ENCODE assay signal across 16 cellular contexts in the genomic region with DNA sequence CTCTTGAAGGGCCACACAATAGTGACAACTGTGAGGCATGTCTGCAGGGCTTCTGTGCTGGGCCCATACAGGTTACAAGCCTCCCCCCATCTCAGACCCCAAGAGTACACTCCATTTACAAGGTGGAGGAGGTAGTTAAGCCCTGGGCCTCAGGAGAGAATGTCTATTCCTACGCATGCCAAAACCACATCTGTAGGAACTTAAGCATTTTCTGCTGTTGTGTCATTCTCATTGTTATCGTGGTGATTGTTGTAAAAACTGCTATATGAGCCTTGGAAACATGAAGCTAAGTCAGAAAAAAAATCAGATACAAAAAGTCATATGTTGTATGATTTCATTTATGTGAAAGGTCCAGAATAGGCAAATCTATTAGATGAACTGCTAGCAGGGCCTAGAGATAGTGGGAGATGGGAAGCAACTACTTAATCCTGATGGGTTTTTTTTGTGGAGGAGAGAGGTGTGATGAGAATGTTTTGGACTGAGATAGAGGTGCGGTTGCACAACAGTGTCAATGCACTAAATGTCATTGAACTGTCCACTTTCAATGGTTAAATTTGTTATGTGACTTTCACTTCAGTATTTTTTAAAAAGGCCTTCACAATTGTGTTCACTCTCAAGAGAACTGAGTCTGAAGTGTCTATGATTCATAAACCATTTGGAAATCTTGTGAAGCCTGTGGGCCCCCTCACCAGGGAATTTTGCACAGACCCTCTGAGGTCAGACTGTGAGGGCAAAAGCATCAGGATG. TPM values are rescaled to one million over a fixed set of nuclear protein-coding genes. Genes with fewer than 3 reads are reported as not detected.
A peak's percentile ranks its signal among the peaks of the same experiment; 100 is the strongest.
DNase-seq lines count a peak whose midpoint lies in the region; ATAC-seq and TF ChIP-seq lines count a peak whose summit lies in the region.
"Had no signal": no experiment of that assay in that cellular context is flagged by ENCODE, and none has a peak within 500 bp of the region (broad histone marks: within the 10 kb centered on the region; RNA-seq: fewer than 3 reads in every experiment).

No MANE protein-coding gene starts in this region.

- H3K79me1 ChIP-seq in mesenchymal stem cell (replicated peaks; ENCODE audit: low read length, poor library complexity, severe bottlenecking) = no peaks in the 10 kb centered on the region

- H3K27me3 Mint-ChIP-seq in activated B cell treated with CpG ODN at 0.5 μM for 24 hours = no peaks in the 10 kb centered on the region
- peaks cover 1% of the 10 kb centered on the region for H3K27me3 Mint-ChIP-seq in glutamatergic neuron (ENCODE audit: unreplicated experiment)
- H3K27me3 Mint-ChIP-seq: CD8-positive, alpha-beta memory T cell had no signal

- 62% methylated on average over 2 of the region's 3 CpGs for WGBS in mesenchymal stem cell

- peaks cover 49% of the 10 kb centered on the region for H3K4me1 Mint-ChIP-seq in activated B cell treated with CpG ODN at 0.5 μM for 24 hours
- H3K4me1 Mint-ChIP-seq in glutamatergic neuron (ENCODE audit: low read depth, unreplicated experiment) = no peaks in the 10 kb centered on the region

- H3K9me3 Mint-ChIP-seq in activated B cell treated with CpG ODN at 0.5 μM for 24 hours (peaks cover 10% of the 10 kb centered on the region), glutamatergic neuron (ENCODE audit: unreplicated experiment) (peaks cover 1% of the 10 kb centered on the region)
- H3K9me3 Mint-ChIP-seq: CD8-positive, alpha-beta memory T cell had no signal

- H3K4me2 ChIP-seq in BLaER1 treated with 17β-estradiol and CSF1 and Interleukin-3, amounts not matched to agents 10 nM and 100 nM = peak overlapping the region; percentile 40 to 70 (median 55)
- no peak overlapping the region for H3K4me2 ChIP-seq in mesenchymal stem cell (ENCODE audit: low read length, poor library complexity, severe bottlenecking)

- intact Hi-C loops in activated B cell treated with CpG ODN at 0.5 μM for 24 hours (cut with micrococcal nuclease) = no loop called here

- no peaks in the 10 kb centered on the region for H3K27me3 ChIP-seq in BLaER1 treated with 17β-estradiol and CSF1 and Interleukin-3, amounts not matched to agents 10 nM and 100 nM
- peaks cover 0 to 18% of the 10 kb centered on the region in 2 experiments for H3K27me3 ChIP-seq in mesenchymal stem cell (ENCODE audit: control insufficient read depth in 1 of 2, insufficient read depth in 1 of 2, low read length in 2 of 2)
- H3K27me3 ChIP-seq: upper lobe of left lung had no signal

- CTCF ChIA-PET in activated B cell treated with CpG ODN at 0.5 μM for 24 hours (lab: Charles Lee) = interaction anchor here (0.7 to 1.5 kb wide), 2 partner anchors 12 to 13 kb away, joined by 4 read pairs; no protein-coding TSS in a partner anchor

- no peak overlapping the region for H3K14ac ChIP-seq in mesenchymal stem cell (ENCODE audit: low read length in 2 of 2)

- H2BK12ac ChIP-seq in mesenchymal stem cell (ENCODE audit: low read length in 2 of 2) = no peak overlapping the region

- H3K36me3 Mint-ChIP-seq in activated B cell treated with CpG ODN at 0.5 μM for 24 hours (ENCODE audit: low read depth) (no peaks in the 10 kb centered on the region), glutamatergic neuron (ENCODE audit: unreplicated experiment) (no peaks in the 10 kb centered on the region)

- H2BK15ac ChIP-seq in mesenchymal stem cell (ENCODE audit: low read depth, poor library complexity, severe bottlenecking) = no peak overlapping the region

- no peak overlapping the region for H3K23ac ChIP-seq in mesenchymal stem cell (ENCODE audit: low read length in 2 of 2)

- no peak overlapping the region for H3K4me3 ChIP-seq in BLaER1 treated with 17β-estradiol and CSF1 and Interleukin-3, amounts not matched to agents 10 nM and 100 nM
- peak overlapping the region in 1 of 2 experiments; percentile 19 for H3K4me3 ChIP-seq in mesenchymal stem cell (ENCODE audit: insufficient read depth in 1 of 2, low read depth in 1 of 2, low read length in 2 of 2)
- H3K4me3 ChIP-seq: dorsolateral prefrontal cortex, upper lobe of left lung had no signal

- H4K8ac ChIP-seq in mesenchymal stem cell (ENCODE audit: low read length) = no peak overlapping the region

- H3K9ac ChIP-seq in BLaER1 treated with 17β-estradiol and CSF1 and Interleukin-3, amounts not matched to agents 10 nM and 100 nM = peak overlapping the region in 3 of 11 experiments; percentile 1 to 22 (median 8); a peak in 1 of 22 replicates
- H3K9ac ChIP-seq in mesenchymal stem cell (ENCODE audit: low read length) = peak overlapping the region; percentile 22

- POLR2A ChIA-PET in activated B cell treated with CpG ODN at 0.5 μM for 24 hours (lab: Charles Lee) = interaction anchor here (1.3 kb wide), 1 partner anchor 41 kb away, joined by 3 read pairs; no protein-coding TSS in a partner anchor

- H3K36me3 ChIP-seq in BLaER1 treated with 17β-estradiol and CSF1 and Interleukin-3, amounts not matched to agents 10 nM and 100 nM = no peaks in the 10 kb centered on the region
- no peaks in the 10 kb centered on the region for H3K36me3 ChIP-seq in mesenchymal stem cell (ENCODE audit: control insufficient read depth in 1 of 2, insufficient read depth in 2 of 2, low read depth in 1 of 2, low read length in 2 of 2)
- H3K36me3 ChIP-seq: upper lobe of left lung had no signal

- peaks cover 0 to 26% (median 16%) of the 10 kb centered on the region in 11 experiments; a peak in 14 of 22 replicates for H3K9me3 ChIP-seq in BLaER1 treated with 17β-estradiol and CSF1 and Interleukin-3, amounts not matched to agents 10 nM and 100 nM (replicated peaks in 1 of 11)
- H3K9me3 ChIP-seq in mesenchymal stem cell (ENCODE audit: control insufficient read depth, low read length) = no peaks in the 10 kb centered on the region
- H3K9me3 ChIP-seq: upper lobe of left lung had no signal

- H4K20me1 ChIP-seq in BLaER1 treated with 17β-estradiol and CSF1 and Interleukin-3, amounts not matched to agents 10 nM and 100 nM = no peaks in the 10 kb centered on the region

- peak; percentile 30 for ATAC-seq in activated B cell treated with CpG ODN at 0.5 μM for 24 hours (ENCODE audit: low read depth)
- no peak for ATAC-seq in HG03025 (IDR thresholded peaks at IDR 0.05; ENCODE audit: low FRiP score, unreplicated experiment)
- ATAC-seq: T-helper 17 cell had no signal

- TF ChIP-seq CTCF in activated B cell treated with CpG ODN at 0.5 μM for 24 hours (IDR thresholded peaks at IDR 0.05) (no peak), glutamatergic neuron (IDR thresholded peaks at IDR 0.05; ENCODE audit: partially characterized antibody, unreplicated experiment) (no peak)

- H2AK5ac ChIP-seq in mesenchymal stem cell (ENCODE audit: low read length, severe bottlenecking) = no peak overlapping the region

- H4K91ac ChIP-seq in mesenchymal stem cell (ENCODE audit: low read length) = no peak overlapping the region

- H3K18ac ChIP-seq in mesenchymal stem cell (ENCODE audit: low read depth in 1 of 2, low read length in 2 of 2) = no peak overlapping the region

- H2AFZ ChIP-seq in mesenchymal stem cell (ENCODE audit: low read depth, low read length) = no peak overlapping the region

- DNase-seq in HCEC 1CT (peak; percentile 18), activated B cell treated with CpG ODN at 0.5 μM for 24 hours (no peak), mesenchymal stem cell (no peak), NCI-H146 (lab: John Stamatoyannopoulos, UW) (no peak), DMS114 treated with DMSO at 0.1 percent for 48 hours (lab: John Stamatoyannopoulos, UW; ENCODE audit: unreplicated experiment) (no peak), glutamatergic neuron (no peak)
- DNase-seq: CD8-positive, alpha-beta memory T cell; dorsolateral prefrontal cortex; hippocampal formation; mesendoderm; NCI-H1436; T-helper 17 cell; upper lobe of left lung had no signal

- H2BK120ac ChIP-seq in mesenchymal stem cell (ENCODE audit: low read depth, low read length) = no peak overlapping the region

- H3K27ac ChIP-seq in BLaER1 treated with 17β-estradiol and CSF1 and Interleukin-3, amounts not matched to agents 10 nM and 100 nM = peak overlapping the region in 9 of 11 experiments; percentile 12 to 61 (median 47); a peak in 16 of 22 replicates
- H3K27ac ChIP-seq in mesenchymal stem cell (ENCODE audit: low read length, poor library complexity, severe bottlenecking) = no peak overlapping the region
- H3K27ac ChIP-seq: dorsolateral prefrontal cortex, upper lobe of left lung had no signal

- H3K4me1 ChIP-seq in BLaER1 treated with 17β-estradiol and CSF1 and Interleukin-3, amounts not matched to agents 10 nM and 100 nM = peaks cover 21 to 45% (median 34%) of the 10 kb centered on the region in 10 experiments
- H3K4me1 ChIP-seq in mesenchymal stem cell (ENCODE audit: control insufficient read depth, insufficient read depth, low read depth, low read length) = peaks cover 2% of the 10 kb centered on the region
- H3K4me1 ChIP-seq: upper lobe of left lung had no signal

- H3K27ac Mint-ChIP-seq in activated B cell treated with CpG ODN at 0.5 μM for 24 hours = peak overlapping the region; percentile 0
- H3K27ac Mint-ChIP-seq in glutamatergic neuron (ENCODE audit: unreplicated experiment) = no peak overlapping the region
- H3K27ac Mint-ChIP-seq: activated naive CD8-positive, alpha-beta T cell; T-helper 17 cell had no signal

- no peak overlapping the region for H2BK5ac ChIP-seq in mesenchymal stem cell (ENCODE audit: low read depth, low read length, poor library complexity, severe bottlenecking)

- no peak overlapping the region for H3K4ac ChIP-seq in mesenchymal stem cell (ENCODE audit: low read depth in 1 of 2, low read length in 2 of 2)

- H3K4me3 Mint-ChIP-seq in activated B cell treated with CpG ODN at 0.5 μM for 24 hours = peak overlapping the region; percentile 12
- H3K4me3 Mint-ChIP-seq in glutamatergic neuron (ENCODE audit: unreplicated experiment) = no peak overlapping the region
- H3K4me3 Mint-ChIP-seq: activated naive CD8-positive, alpha-beta T cell; CD8-positive, alpha-beta memory T cell; T-helper 17 cell had no signal

RNA-seq across cellular contexts. Expression of a gene that starts 3.0 kb away (rescaled TPM):
- total RNA-seq in activated B cell treated with CpG ODN at 0.5 μM for 24 hours (not detected in 2 replicates), glutamatergic neuron (ENCODE audit: unreplicated experiment) (not detected)
- polyA plus RNA-seq in mesenchymal stem cell (2013, experiment 1 of 2) = not detected
- polyA plus RNA-seq in mesenchymal stem cell (2013, experiment 2 of 2) = not detected
- total RNA-seq: CD8-positive, alpha-beta memory T cell; dorsolateral prefrontal cortex; T-helper 17 cell; upper lobe of left lung had no signal
- polyA plus RNA-seq: CD8-positive, alpha-beta memory T cell had no signal

RNA-seq across cellular contexts. Expression of a gene that starts 36.1 kb away (rescaled TPM):
- total RNA-seq in activated B cell treated with CpG ODN at 0.5 μM for 24 hours = 0.10 TPM in 1 of 2 replicates, not detected in the other
- polyA plus RNA-seq in mesenchymal stem cell (2013, experiment 1 of 2) = 0.04 TPM
- 0.04 TPM for polyA plus RNA-seq in mesenchymal stem cell (2013, experiment 2 of 2)
- total RNA-seq in glutamatergic neuron (ENCODE audit: unreplicated experiment) = not detected
- total RNA-seq: CD8-positive, alpha-beta memory T cell; T-helper 17 cell had no signal
- polyA plus RNA-seq: CD8-positive, alpha-beta memory T cell had no signal
